In the genomic region with DNA sequence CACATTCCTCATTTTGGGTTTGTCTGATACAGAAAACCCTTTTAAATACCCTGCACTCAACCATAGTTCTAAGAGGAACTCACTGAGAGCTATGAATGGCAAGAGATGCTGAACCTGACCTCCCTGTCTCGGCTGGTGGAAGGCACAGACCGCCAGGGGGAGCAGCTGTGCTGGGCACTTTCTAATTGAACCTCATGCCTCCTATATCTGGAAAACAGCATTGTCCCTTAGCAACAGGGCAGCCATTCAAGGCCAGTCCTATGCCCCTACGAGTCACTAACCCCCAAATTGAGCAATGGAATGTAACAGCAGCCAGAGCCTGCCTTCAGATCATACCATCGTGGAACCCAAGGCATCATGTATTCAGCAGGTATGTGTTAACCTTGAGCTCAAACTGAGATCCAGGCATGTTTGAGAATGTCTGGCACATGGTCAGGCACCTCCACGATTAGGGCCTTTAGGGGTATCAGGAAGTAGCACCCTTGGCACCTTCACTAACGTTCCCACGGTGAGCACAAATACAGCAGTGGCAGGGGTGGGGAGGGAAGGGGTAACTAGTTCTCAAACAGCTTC, we compare ENCODE assay signal across 8 cellular contexts. TPM values are rescaled to one million over a fixed set of nuclear protein-coding genes. Genes with fewer than 3 reads are reported as not detected.
DNase-seq lines count a peak whose midpoint lies in the region; ATAC-seq and TF ChIP-seq lines count a peak whose summit lies in the region.

No MANE protein-coding gene starts in this region.

- ATAC-seq in HG02981 (IDR thresholded peaks at IDR 0.05; ENCODE audit: unreplicated experiment), result peak; percentile 58
- ATAC-seq in memory B cell (ENCODE audit: low read depth), result peak; percentile 46
- ATAC-seq in stimulated activated memory B cell treated with anti-CD40 and anti-IgM and Interleukin-4, amounts not matched to agents 10 μg/mL and 1 μg/mL and 100 μg/mL, for 72 hours, result peak; percentile 48
- no peak for ATAC-seq in GM21737 (IDR thresholded peaks at IDR 0.05; ENCODE audit: unreplicated experiment)

- peaks cover 1% of the 10 kb centered on the region for H3K27me3 Mint-ChIP-seq in memory B cell
- H3K27me3 Mint-ChIP-seq in stimulated activated memory B cell treated with anti-CD40 and anti-IgM and Interleukin-4, amounts not matched to agents 10 μg/mL and 1 μg/mL and 100 μg/mL, for 72 hours, result no peaks in the 10 kb centered on the region

- H3K27ac Mint-ChIP-seq in memory B cell, result no peak overlapping the region
- no peak overlapping the region for H3K27ac Mint-ChIP-seq in stimulated activated memory B cell treated with anti-CD40 and anti-IgM and Interleukin-4, amounts not matched to agents 10 μg/mL and 1 μg/mL and 100 μg/mL, for 72 hours

- no peaks in the 10 kb centered on the region for H3K9me3 Mint-ChIP-seq in memory B cell
- no peaks in the 10 kb centered on the region for H3K9me3 Mint-ChIP-seq in stimulated activated memory B cell treated with anti-CD40 and anti-IgM and Interleukin-4, amounts not matched to agents 10 μg/mL and 1 μg/mL and 100 μg/mL, for 72 hours

- H3K4me3 Mint-ChIP-seq in memory B cell, result no peak overlapping the region
- H3K4me3 Mint-ChIP-seq in stimulated activated memory B cell treated with anti-CD40 and anti-IgM and Interleukin-4, amounts not matched to agents 10 μg/mL and 1 μg/mL and 100 μg/mL, for 72 hours, result no peak overlapping the region

- DNase-seq in NCI-H226, result peak; percentile 18
- DNase-seq in activated CD4-positive, alpha-beta T cell treated with anti-CD3 and anti-CD28 coated beads for 4 hours, result peak; percentile 37 to 59
- DNase-seq in dermis blood vessel endothelial cell, result peak; percentile 68
- DNase-seq in memory B cell (ENCODE audit: low spot score in 2 of 2), result peak; percentile 34 to 41

- peaks cover 3% of the 10 kb centered on the region for H3K36me3 Mint-ChIP-seq in memory B cell
- H3K36me3 Mint-ChIP-seq in stimulated activated memory B cell treated with anti-CD40 and anti-IgM and Interleukin-4, amounts not matched to agents 10 μg/mL and 1 μg/mL and 100 μg/mL, for 72 hours, result peaks cover 12% of the 10 kb centered on the region

- peaks cover 15% of the 10 kb centered on the region for H3K4me1 Mint-ChIP-seq in memory B cell
- peaks cover 17% of the 10 kb centered on the region for H3K4me1 Mint-ChIP-seq in stimulated activated memory B cell treated with anti-CD40 and anti-IgM and Interleukin-4, amounts not matched to agents 10 μg/mL and 1 μg/mL and 100 μg/mL, for 72 hours

- peak; percentile 76 for TF ChIP-seq CTCF in GM12874 (IDR thresholded peaks at IDR 0.05; ENCODE audit: insufficient read depth, low read depth, low read length)

RNA-seq across cellular contexts. Expression of gene USP27X, which starts 5.1 kb away (rescaled TPM):
- total RNA-seq in dermis blood vessel endothelial cell, result 2.7 and 3.7 TPM in 2 replicates

RNA-seq across cellular contexts. Expression of gene CLCN5, which starts 38.0 kb away (rescaled TPM):
- 8.1 and 8.7 TPM in 2 replicates for total RNA-seq in dermis blood vessel endothelial cell

RNA-seq across cellular contexts. Expression of gene PAGE4, which starts 55.3 kb away (rescaled TPM):
- total RNA-seq in dermis blood vessel endothelial cell, result not detected in 2 replicates

Comparison
In these comparisons a context has a peak if more than half of its experiments do, and no peak if none do; other contexts are left out.
1. DNase-seq: peak in every context shown above with its lines; median percentile 68 in dermis blood vessel endothelial cell; 48 in activated CD4-positive, alpha-beta T cell treated with anti-CD3 and anti-CD28 coated beads for 4 hours; 38 in memory B cell; 18 in NCI-H226.